Comparison of ENCODE assay signal across 8 cellular contexts in genomic region chr9:2014696-2015580, GRCh38. TPM values are rescaled to one million over a fixed set of nuclear protein-coding genes. Genes with fewer than 3 reads are reported as not detected.
A peak's percentile ranks its signal among the peaks of the same experiment; 100 is the strongest.
DNase-seq lines count a peak whose midpoint lies in the region; ATAC-seq and TF ChIP-seq lines count a peak whose summit lies in the region.

TSS of gene SMARCA2 (plus strand) at chr9:2015347. CDS start at chr9:2029023, 13,676 bp downstream.

- no peaks in the 10 kb centered on the region for H3K27me3 ChIP-seq in psoas muscle (ENCODE audit: insufficient read depth in 3 of 3, low read length in 2 of 3)

- 0% methylated on average over 58 to 71 of the region's 71 CpGs for WGBS in psoas muscle, 3 donors
- under 1% methylated on average over 70 of the region's 71 CpGs for WGBS in urinary bladder

- peak within 1 kb of the TSS; percentile 92 for H3K27ac ChIP-seq in angular gyrus (ENCODE audit: low read depth, low read length)
- H3K27ac ChIP-seq in psoas muscle: peak within 1 kb of the TSS; percentile 99
- H3K27ac ChIP-seq in urinary bladder (ENCODE audit: low read depth): peak within 1 kb of the TSS; percentile 96

- H3K9me3 ChIP-seq in psoas muscle: no peaks in the 10 kb centered on the region

- no peak for TF ChIP-seq CTCF in psoas muscle (IDR thresholded peaks at IDR 0.05)

- intact Hi-C loops in left ventricle myocardium superior (cut with micrococcal nuclease): no loop called here
- intact Hi-C loops in psoas muscle (cut with DNase I): loop anchor here in 1 of 2 donors (5.0 to 10.0 kb wide), 4 partner anchors 70 to 970 kb away; partner anchors contain the start of gene PUM3

- H3K4me1 ChIP-seq in psoas muscle (peaks cover 27% of the 10 kb centered on the region), urinary bladder (ENCODE audit: insufficient read depth) (no peaks in the 10 kb centered on the region)

- DNase-seq in NCI-H187 (lab: John Stamatoyannopoulos, UW): peak; percentile 86 to 96
- peak; percentile 94 to 99 (median 96) for DNase-seq in T-helper 2 cell
- peak; percentile 99 for DNase-seq in left ventricle myocardium superior
- peak; percentile 98 to 99 for DNase-seq in psoas muscle

- H3K4me3 ChIP-seq in psoas muscle (peak within 1 kb of the TSS; percentile 95), urinary bladder (ENCODE audit: low read depth, low read length) (peak within 1 kb of the TSS; percentile 88)

- ATAC-seq in GM18499 (IDR thresholded peaks at IDR 0.05; ENCODE audit: insufficient read depth, unreplicated experiment): peak; percentile 68
- ATAC-seq in HG02885 (IDR thresholded peaks at IDR 0.05; ENCODE audit: poor library complexity, unreplicated experiment): peak; percentile 75
- ATAC-seq in left ventricle myocardium superior: peak; percentile 87
- peak; percentile 83 to 92 (median 86) for ATAC-seq in psoas muscle

- H3K36me3 ChIP-seq in psoas muscle (ENCODE audit: insufficient read depth in 1 of 2, low read depth in 1 of 2) (no peaks in the 10 kb centered on the region), urinary bladder (ENCODE audit: insufficient read depth) (no peaks in the 10 kb centered on the region)

RNA-seq across cellular contexts. Expression of gene SMARCA2, which starts in this region (rescaled TPM):
- 111 TPM for total RNA-seq in left ventricle myocardium superior
- 10 to 100 TPM; 62.2 to 97.2 (median 80.6) TPM for total RNA-seq in psoas muscle
- 10 to 100 TPM; 13.8 to 73.3 (median 26.5) TPM for polyA plus RNA-seq in psoas muscle
- 183 TPM for total RNA-seq in urinary bladder
- 73.2 TPM for polyA plus RNA-seq in urinary bladder

Comparison
In these comparisons a context has a peak if more than half of its experiments do, and no peak if none do; other contexts are left out.
1. Peak in every context shown above with its lines: DNase-seq, ATAC-seq, H3K4me3 ChIP-seq and H3K27ac ChIP-seq.